17 cellular contexts compared by ENCODE assay signal in the genomic region with DNA sequence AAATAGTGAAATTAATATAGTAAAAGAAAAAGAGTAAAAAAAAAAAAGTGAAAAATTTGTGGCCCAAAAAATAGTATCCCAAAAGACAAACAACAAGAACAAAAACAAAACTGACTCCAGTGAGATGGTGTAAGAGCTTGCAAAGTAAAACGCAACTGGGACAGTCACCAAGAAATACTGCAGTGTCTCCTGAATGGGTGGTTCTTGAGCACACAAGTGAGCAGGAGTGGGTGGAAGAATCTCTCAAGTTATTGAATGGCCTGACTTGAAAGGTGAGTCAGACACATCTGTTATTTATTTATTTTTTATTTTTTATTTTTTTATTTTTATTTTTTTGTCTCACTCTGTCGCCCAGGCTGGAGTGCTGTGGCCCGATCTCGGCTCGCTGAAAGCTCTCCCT. TPM values are rescaled to one million over a fixed set of nuclear protein-coding genes. Genes with fewer than 3 reads are reported as not detected.
DNase-seq lines count a peak whose midpoint lies in the region; ATAC-seq and TF ChIP-seq lines count a peak whose summit lies in the region.
"Had no signal": no experiment of that assay in that cellular context is flagged by ENCODE, and none has a peak within 500 bp of the region (broad histone marks: within the 10 kb centered on the region; RNA-seq: fewer than 3 reads in every experiment).

No MANE protein-coding gene starts in this region.

- no peak overlapping the region for H2AFZ ChIP-seq in SU-DHL-6 (ENCODE audit: low read depth, low read length, severe bottlenecking)

- peaks cover 60% of the 10 kb centered on the region for H3K79me2 ChIP-seq in SU-DHL-6 (ENCODE audit: insufficient read depth, low read length)

- H3K9me2 ChIP-seq in SU-DHL-6 (replicated peaks; ENCODE audit: insufficient read depth, low read length) = no peaks in the 10 kb centered on the region

- peak overlapping the region; percentile 37 for H3K4me3 Mint-ChIP-seq in activated T-cell treated with anti-CD3 and anti-CD28 coated beads, Interleukin-2, amount 50 U/mL, for 72 hours
- H3K4me3 Mint-ChIP-seq in progenitor cell of endocrine pancreas (ENCODE audit: low read depth) = peak overlapping the region; percentile 100

- no peaks in the 10 kb centered on the region for H3F3A ChIP-seq in SU-DHL-6 (ENCODE audit: insufficient read depth)

- H3K27ac ChIP-seq in SU-DHL-6 (ENCODE audit: low read depth, low read length) = no peak overlapping the region
- H3K27ac ChIP-seq: Peyer's patch, upper lobe of left lung had no signal

- H4K20me1 ChIP-seq in SU-DHL-6 (ENCODE audit: low read depth, low read length) = no peaks in the 10 kb centered on the region

- peaks cover 24% of the 10 kb centered on the region for H3K4me1 Mint-ChIP-seq in activated T-cell treated with anti-CD3 and anti-CD28 coated beads, Interleukin-2, amount 50 U/mL, for 72 hours (ENCODE audit: low read depth)
- peaks cover 15% of the 10 kb centered on the region for H3K4me1 Mint-ChIP-seq in progenitor cell of endocrine pancreas (ENCODE audit: low read depth)

- H3K4me2 ChIP-seq in SU-DHL-6 (ENCODE audit: low read depth, low read length, poor library complexity, severe bottlenecking) = peak overlapping the region; percentile 87

- H3K9me3 ChIP-seq in SU-DHL-6 (ENCODE audit: insufficient read depth, low read length) = no peaks in the 10 kb centered on the region
- H3K9me3 ChIP-seq: Peyer's patch had no signal

- peaks cover 3 to 7% of the 10 kb centered on the region in 2 donors for H3K9me3 Mint-ChIP-seq in activated T-cell treated with anti-CD3 and anti-CD28 coated beads, Interleukin-2, amount 50 U/mL, for 72 hours
- no peaks in the 10 kb centered on the region for H3K9me3 Mint-ChIP-seq in progenitor cell of endocrine pancreas (ENCODE audit: low read depth)

- ATAC-seq in activated T-cell treated with anti-CD3 and anti-CD28 coated beads, Interleukin-2, amount 50 U/mL, for 72 hours (replicated peaks in 1 of 2) = no peak
- ATAC-seq in GM21786 (IDR thresholded peaks at IDR 0.05; ENCODE audit: unreplicated experiment) = no peak
- ATAC-seq: esophagus mucosa had no signal

- H3K36me3 Mint-ChIP-seq in activated T-cell treated with anti-CD3 and anti-CD28 coated beads, Interleukin-2, amount 50 U/mL, for 72 hours (ENCODE audit: insufficient read depth in 2 of 2) = peaks cover 18 to 52% of the 10 kb centered on the region in 2 donors
- peaks cover 35% of the 10 kb centered on the region for H3K36me3 Mint-ChIP-seq in progenitor cell of endocrine pancreas (ENCODE audit: insufficient read depth)

- TF ChIP-seq CTCF in SU-DHL-6 (IDR thresholded peaks at IDR 0.05; ENCODE audit: insufficient read depth, low read length, poor library complexity, severe bottlenecking) (no peak), fibroblast of mammary gland (conservative IDR thresholded peaks at IDR 0.05; ENCODE audit: control insufficient read depth, insufficient read depth, low read depth, low read length) (no peak), progenitor cell of endocrine pancreas (IDR thresholded peaks at IDR 0.05; ENCODE audit: unreplicated experiment) (no peak)

- no peaks in the 10 kb centered on the region for H3K27me3 Mint-ChIP-seq in activated T-cell treated with anti-CD3 and anti-CD28 coated beads, Interleukin-2, amount 50 U/mL, for 72 hours (ENCODE audit: low read depth)
- no peaks in the 10 kb centered on the region for H3K27me3 Mint-ChIP-seq in progenitor cell of endocrine pancreas
- H3K27me3 Mint-ChIP-seq: activated CD4-positive, alpha-beta memory T cell treated with anti-CD3 and anti-CD28 coated beads for 36 hours had no signal

- H3K27ac Mint-ChIP-seq in activated T-cell treated with anti-CD3 and anti-CD28 coated beads, Interleukin-2, amount 50 U/mL, for 72 hours = peak overlapping the region; percentile 31
- no peak overlapping the region for H3K27ac Mint-ChIP-seq in progenitor cell of endocrine pancreas
- H3K27ac Mint-ChIP-seq: activated CD4-positive, alpha-beta memory T cell treated with anti-CD3 and anti-CD28 coated beads for 36 hours had no signal

- H3K4me3 ChIP-seq in SU-DHL-6 (ENCODE audit: insufficient read depth, low read length, poor library complexity, severe bottlenecking) (no peak overlapping the region), fibroblast of mammary gland (ENCODE audit: control insufficient read depth, low read depth, low read length) (no peak overlapping the region)

- H3K36me3 ChIP-seq in SU-DHL-6 (ENCODE audit: low read length) = peaks cover 34% of the 10 kb centered on the region

- no peak overlapping the region for H3K9ac ChIP-seq in SU-DHL-6 (ENCODE audit: low read length)

- no peak for DNase-seq in activated T-cell treated with anti-CD3 and anti-CD28 coated beads, Interleukin-2, amount 50 U/mL, for 72 hours
- no peak for DNase-seq in activated T-cell treated with anti-CD3 and anti-CD28 coated beads, Interleukin-2, amount 50 U/mL, for 1 hour
- DNase-seq in fibroblast of mammary gland (ENCODE audit: low read depth) (peak; percentile 87), progenitor cell of endocrine pancreas (ENCODE audit: low spot score, unreplicated experiment) (no peak), kidney glomerular epithelial cell (lab: John Stamatoyannopoulos, UW) (no peak)
- no peak for DNase-seq in activated CD4-positive, CD25-positive, alpha-beta regulatory T cell (lab: John Stamatoyannopoulos, UW)
- DNase-seq: activated CD4-positive, alpha-beta memory T cell treated with anti-CD3 and anti-CD28 coated beads for 36 hours; KG1; NCI-H1105 treated with DMSO at 0.1 percent for 48 hours; NCI-H748 treated with DMSO at 0.1 percent for 48 hours; Peyer's patch; stimulated activated CD4-positive, alpha-beta T cell treated with anti-CD3 and anti-CD28 coated beads, Interleukin-12 subunit alpha, Interleukin-12 subunit beta, amount 100 ng/mL, for 4 hours; stimulated activated naive CD4-positive, alpha-beta T cell treated with Interleukin-2 at 50 U/mL for 16 hours had no signal

- no peaks in the 10 kb centered on the region for H3K27me3 ChIP-seq in SU-DHL-6 (ENCODE audit: low read length)
- H3K27me3 ChIP-seq: Peyer's patch, upper lobe of left lung had no signal

RNA-seq across cellular contexts. Expression of a gene that starts 1.9 kb away (rescaled TPM):
- total RNA-seq in activated T-cell treated with anti-CD3 and anti-CD28 coated beads, Interleukin-2, amount 50 U/mL, for 72 hours = 10 to 100 TPM; 15.0 to 17.6 TPM
- 46.6 and 50.8 TPM in 2 replicates for total RNA-seq in progenitor cell of endocrine pancreas

RNA-seq across cellular contexts. Expression of a gene that starts 40.1 kb away (rescaled TPM):
- 10 to 100 TPM; 16.9 to 28.2 TPM for total RNA-seq in activated T-cell treated with anti-CD3 and anti-CD28 coated beads, Interleukin-2, amount 50 U/mL, for 72 hours
- total RNA-seq in progenitor cell of endocrine pancreas = 71.7 and 71.8 TPM in 2 replicates
